15 cellular contexts compared by ENCODE assay signal in the genomic region with DNA sequence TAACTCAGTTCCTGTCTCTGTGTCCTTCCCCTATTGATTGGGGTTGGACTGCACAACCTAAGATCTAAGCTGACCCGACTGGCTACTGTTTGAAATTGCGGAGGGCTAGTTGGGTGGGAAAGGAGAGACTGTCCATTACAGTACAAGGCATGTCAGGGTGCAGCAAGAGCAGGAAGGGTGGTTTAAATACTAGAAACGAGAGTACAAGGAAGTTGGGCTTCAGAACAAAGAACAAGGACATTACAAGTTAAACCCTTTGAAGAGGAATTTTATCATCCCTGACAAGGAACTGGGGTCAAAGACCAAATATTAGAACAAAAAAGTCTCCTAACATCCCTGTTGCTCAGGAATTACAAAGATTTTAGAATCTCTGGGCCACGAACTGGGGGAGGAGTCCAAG.
"Had no signal": no experiment of that assay in that cellular context is flagged by ENCODE, and none has a peak within 500 bp of the region (broad histone marks: within the 10 kb centered on the region; RNA-seq: fewer than 3 reads in every experiment).

No MANE protein-coding gene starts in this region.

- ATAC-seq: esophagus mucosa, left cardiac atrium had no signal

- H3K27ac Mint-ChIP-seq: immature natural killer cell had no signal

- DNase-seq: activated CD4-positive, CD25-positive, alpha-beta regulatory T cell treated with anti-CD3 and anti-CD28 coated beads, Interleukin-2, amount 50 U/mL, for 72 hours; activated effector memory CD4-positive, alpha-beta T cell treated with Interleukin-2 at 50 U/mL for 16 hours; activated T-cell treated with anti-CD3 and anti-CD28 coated beads for 4 hours; effector CD8-positive, alpha-beta T cell; glutamatergic neuron; immature natural killer cell; left cardiac atrium; mammary epithelial cell; sigmoid colon; stimulated activated CD4-positive, alpha-beta T cell treated with anti-CD3 and anti-CD28 coated beads, Interleukin-4, amount 100 ng/mL, for 24 hours; stomach; uterus had no signal

- H3K4me3 ChIP-seq: ascending aorta, sigmoid colon, stomach, uterus had no signal

- H3K4me3 Mint-ChIP-seq: immature natural killer cell, nephron had no signal

- H3K36me3 ChIP-seq: ascending aorta, sigmoid colon, stomach, uterus had no signal

- H3K9me3 ChIP-seq: uterus had no signal

- H3K27me3 ChIP-seq: ascending aorta, sigmoid colon, stomach had no signal

- H3K27ac ChIP-seq: ascending aorta, sigmoid colon, stomach, uterus had no signal

- H3K4me1 Mint-ChIP-seq: nephron had no signal

- H3K4me1 ChIP-seq: ascending aorta, uterus had no signal
